ENCODE assay signal across 8 cellular contexts in genomic region chr19:46785054-46785979, GRCh38. TPM values are rescaled to one million over a fixed set of nuclear protein-coding genes. Genes with fewer than 3 reads are reported as not detected.
DNase-seq lines count a peak whose midpoint lies in the region; ATAC-seq, FAIRE-seq and TF ChIP-seq lines count a peak whose summit lies in the region.

No MANE protein-coding gene starts in this region.

- peaks cover 49% of the 10 kb centered on the region for H3K4me1 Mint-ChIP-seq in T-helper 1 cell treated with Interleukin-12 subunit alpha and Interleukin-12 subunit beta and Interleukin-4 antibody, amounts not matched to agents 30 μg/mL and 1 μg/mL, for 36 hours (ENCODE audit: low read depth)

- FAIRE-seq in H54 (lab: Jason Lieb, UNC) (no peak), frontal cortex (lab: Jason Lieb, UNC) (no peak)

- H3K4me3 Mint-ChIP-seq in T-helper 1 cell treated with Interleukin-12 subunit alpha and Interleukin-12 subunit beta and Interleukin-4 antibody, amounts not matched to agents 30 μg/mL and 1 μg/mL, for 36 hours, result peak overlapping the region; percentile 97

- H3K36me3 Mint-ChIP-seq in T-helper 1 cell treated with Interleukin-12 subunit alpha and Interleukin-12 subunit beta and Interleukin-4 antibody, amounts not matched to agents 30 μg/mL and 1 μg/mL, for 36 hours (ENCODE audit: low read depth), result peaks cover 45% of the 10 kb centered on the region

- peak overlapping the region; percentile 95 for H3K27ac Mint-ChIP-seq in T-helper 1 cell treated with Interleukin-12 subunit alpha and Interleukin-12 subunit beta and Interleukin-4 antibody, amounts not matched to agents 30 μg/mL and 1 μg/mL, for 36 hours

- H3K27me3 Mint-ChIP-seq in T-helper 1 cell treated with Interleukin-12 subunit alpha and Interleukin-12 subunit beta and Interleukin-4 antibody, amounts not matched to agents 30 μg/mL and 1 μg/mL, for 36 hours (ENCODE audit: low read depth), result no peaks in the 10 kb centered on the region

- H3K4me3 ChIP-seq in foreskin fibroblast (ENCODE audit: low read depth in 1 of 2, low read length in 2 of 2), result peak overlapping the region; percentile 75 to 93
- H3K4me3 ChIP-seq in skin epidermis, result peak overlapping the region; percentile 51 to 77 (median 63)

- H3K9me3 Mint-ChIP-seq in T-helper 1 cell treated with Interleukin-12 subunit alpha and Interleukin-12 subunit beta and Interleukin-4 antibody, amounts not matched to agents 30 μg/mL and 1 μg/mL, for 36 hours, result no peaks in the 10 kb centered on the region

- TF ChIP-seq CTCF in foreskin fibroblast (IDR thresholded peaks at IDR 0.05; ENCODE audit: low read depth, low read length), result no peak

- H3K27ac ChIP-seq in skin epidermis, result peak overlapping the region in 20 of 21 experiments; percentile 70 to 97 (median 90)

- no peak for ATAC-seq in HG03565 (IDR thresholded peaks at IDR 0.05; ENCODE audit: unreplicated experiment)

- TF ChIP-seq POLR2A in H54 (IDR thresholded peaks at IDR 0.05; ENCODE audit: low read depth, low read length), result no peak

- DNase-seq in H4 (ENCODE audit: low spot score) (peak; percentile 21), foreskin fibroblast (peak in 1 of 2 donors; percentile 34), H54 (ENCODE audit: insufficient read length, low spot score) (no peak), frontal cortex (ENCODE audit: low spot score in 2 of 2) (no peak), KG1 (lab: John Stamatoyannopoulos, UW) (no peak)

RNA-seq across cellular contexts. Expression of gene SLC1A5, which starts 3.1 kb away (rescaled TPM):
- total RNA-seq in H4 (2014; rRNA removed; shearing (Covaris generic)), result 159 and 163 TPM in 2 replicates
- total RNA-seq in frontal cortex, result 3.3 TPM

RNA-seq across cellular contexts. Expression of gene STRN4, which starts 39.1 kb away (rescaled TPM):
- total RNA-seq in H4 (2014; rRNA removed; shearing (Covaris generic)), result 29.9 and 33.5 TPM in 2 replicates
- total RNA-seq in frontal cortex, result 86.4 TPM

RNA-seq across cellular contexts. Expression of gene FKRP, which starts 39.5 kb away (rescaled TPM):
- total RNA-seq in H4 (2014; rRNA removed; shearing (Covaris generic)), result 16.2 and 33.4 TPM in 2 replicates
- 12.6 TPM for total RNA-seq in frontal cortex

Comparison
In these comparisons a context has a peak if more than half of its experiments do, and no peak if none do; other contexts are left out.
1. RNA of gene SLC1A5, which starts 3.1 kb away (total RNA-seq): 159 to 163 TPM in H4; 3.3 TPM in frontal cortex (single experiment); every median in the first group is over 10 times any median in the second.